Comparison of ENCODE assay signal across 8 cellular contexts in the genomic region with DNA sequence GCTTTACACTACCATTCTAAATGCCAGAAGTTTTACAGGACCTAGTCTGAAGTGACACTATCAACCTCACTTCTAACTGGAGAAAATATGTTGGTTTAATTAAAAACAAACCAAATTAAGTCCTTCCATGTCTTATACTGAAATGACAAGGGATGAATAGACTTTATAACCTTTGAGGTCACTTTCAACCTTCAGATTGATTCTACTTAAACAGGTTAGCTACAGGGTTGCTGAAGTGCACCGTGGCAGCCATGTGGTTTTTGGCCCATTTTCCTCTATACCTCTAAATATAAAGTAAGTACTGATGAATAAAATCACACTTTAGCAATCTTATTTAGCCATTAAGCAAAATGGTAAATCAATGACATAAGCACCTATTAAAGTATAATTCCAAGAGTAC. TPM values are rescaled to one million over a fixed set of nuclear protein-coding genes. Genes with fewer than 3 reads are reported as not detected.
A peak's percentile ranks its signal among the peaks of the same experiment; 100 is the strongest.
DNase-seq lines count a peak whose midpoint lies in the region; ATAC-seq and TF ChIP-seq lines count a peak whose summit lies in the region.

No MANE protein-coding gene starts in this region.

- H3K36me3 ChIP-seq in MG63 (peaks cover 86% of the 10 kb centered on the region), ectodermal cell (ENCODE audit: control insufficient read depth, insufficient read depth, low read length) (peaks cover 42% of the 10 kb centered on the region)

- peaks cover 13% of the 10 kb centered on the region for H3K4me1 ChIP-seq in ectodermal cell (ENCODE audit: control insufficient read depth, insufficient read depth, low read length)

- H3K27ac Mint-ChIP-seq in natural killer cell treated with Interleukin-12 subunit alpha and Interleukin-12 subunit beta and Interleukin-15 and Interleukin-18, amount 100 ng/mL, for 72 hours, result peak overlapping the region; percentile 99 to 100

- DNase-seq in AG04449 (ENCODE audit: low read depth, low spot score), result no peak
- DNase-seq in MG63, result no peak
- DNase-seq in natural killer cell treated with Interleukin-12 subunit alpha and Interleukin-12 subunit beta and Interleukin-15 and Interleukin-18, amount 100 ng/mL, for 72 hours (ENCODE audit: low spot score), result no peak
- DNase-seq in effector CD8-positive, alpha-beta T cell (lab: John Stamatoyannopoulos, UW), result no peak
- no peak for DNase-seq in NCI-H2081 treated with DMSO at 0.1 percent for 48 hours (lab: John Stamatoyannopoulos, UW)

- peaks cover 63 to 64% of the 10 kb centered on the region in 2 donors for H3K4me1 Mint-ChIP-seq in natural killer cell treated with Interleukin-12 subunit alpha and Interleukin-12 subunit beta and Interleukin-15 and Interleukin-18, amount 100 ng/mL, for 72 hours (ENCODE audit: low read depth in 2 of 2)

- H3K4me3 ChIP-seq in AG04449 (ENCODE audit: low read depth, low read length) (peak overlapping the region; percentile 73), MG63 (peak overlapping the region; percentile 88), ectodermal cell (ENCODE audit: insufficient read depth, low read depth, low read length) (peak overlapping the region; percentile 87)

- ATAC-seq in natural killer cell treated with Interleukin-12 subunit alpha and Interleukin-12 subunit beta and Interleukin-15 and Interleukin-18, amount 100 ng/mL, for 72 hours, result no peak
- ATAC-seq in GM19452 (IDR thresholded peaks at IDR 0.05; ENCODE audit: unreplicated experiment), result no peak
- no peak for ATAC-seq in GM19463 (IDR thresholded peaks at IDR 0.05; ENCODE audit: unreplicated experiment)

- no peaks in the 10 kb centered on the region for H3K9me3 ChIP-seq in MG63
- no peaks in the 10 kb centered on the region for H3K9me3 ChIP-seq in ectodermal cell (ENCODE audit: control insufficient read depth, low read length)

- H3K27ac ChIP-seq in ectodermal cell (ENCODE audit: insufficient read depth, low read depth, low read length, poor library complexity, severe bottlenecking), result no peak overlapping the region

- POLR2A ChIA-PET in AG04449 (lab: Yijun Ruan, JAX), result interaction anchor here (1.2 to 1.6 kb wide), 5 partner anchors 10 to 295 kb away, joined by 3 to 7 read pairs (median 6); no protein-coding TSS in a partner anchor

- no peak for TF ChIP-seq CTCF in AG04449 (IDR thresholded peaks at IDR 0.05; ENCODE audit: insufficient read depth, low read length, missing control alignments)

- CTCF ChIA-PET in AG04449 (lab: Yijun Ruan, JAX), result no interaction called here

- peak overlapping the region; percentile 98 for H3K4me3 Mint-ChIP-seq in natural killer cell treated with Interleukin-12 subunit alpha and Interleukin-12 subunit beta and Interleukin-15 and Interleukin-18, amount 100 ng/mL, for 72 hours

- peaks cover 59% of the 10 kb centered on the region for H3K36me3 Mint-ChIP-seq in natural killer cell treated with Interleukin-12 subunit alpha and Interleukin-12 subunit beta and Interleukin-15 and Interleukin-18, amount 100 ng/mL, for 72 hours

- WGBS in ectodermal cell, 2 experiments, result 100% methylated on average over 1 of the region's 1 CpG; no CpG with 5 or more reads in 1 of the 2 experiments

- no peaks in the 10 kb centered on the region for H3K9me3 Mint-ChIP-seq in natural killer cell treated with Interleukin-12 subunit alpha and Interleukin-12 subunit beta and Interleukin-15 and Interleukin-18, amount 100 ng/mL, for 72 hours

- no peaks in the 10 kb centered on the region for H3K27me3 Mint-ChIP-seq in natural killer cell treated with Interleukin-12 subunit alpha and Interleukin-12 subunit beta and Interleukin-15 and Interleukin-18, amount 100 ng/mL, for 72 hours

- no peaks in the 10 kb centered on the region for H3K27me3 ChIP-seq in MG63
- H3K27me3 ChIP-seq in ectodermal cell (ENCODE audit: control insufficient read depth, insufficient read depth, low read length, poor library complexity, severe bottlenecking), result peaks cover 6% of the 10 kb centered on the region

RNA-seq across cellular contexts. Expression of gene SLC38A2, which starts 3.9 kb away (rescaled TPM):
- 331 and 535 TPM in 2 replicates for total RNA-seq in MG63 (2014; rRNA removed; shearing (Covaris generic); ENCODE audit: low replicate concordance)
- 185 TPM for polyA plus RNA-seq in ectodermal cell (2013, experiment 1 of 4)
- polyA plus RNA-seq in ectodermal cell (2013, experiment 2 of 4), result 205 TPM
- polyA plus RNA-seq in ectodermal cell (2013, experiment 3 of 4), result 158 TPM
- 176 TPM for polyA plus RNA-seq in ectodermal cell (2013, experiment 4 of 4)
- total RNA-seq in natural killer cell treated with Interleukin-12 subunit alpha and Interleukin-12 subunit beta and Interleukin-15 and Interleukin-18, amount 100 ng/mL, for 72 hours, result 100 to 1,000 TPM; 129 to 192 TPM
